8 cellular contexts compared by ENCODE assay signal in genomic region chr16:28873543-28874201, GRCh38. TPM values are rescaled to one million over a fixed set of nuclear protein-coding genes. Genes with fewer than 3 reads are reported as not detected.
DNase-seq lines count a peak whose midpoint lies in the region; ATAC-seq and TF ChIP-seq lines count a peak whose summit lies in the region.

No MANE protein-coding gene starts in this region.

- ATAC-seq in activated B cell treated with CpG ODN at 0.5 μM for 24 hours (ENCODE audit: low read depth) (peak; percentile 92), sciatic nerve (no peak)
- peak; percentile 70 for ATAC-seq in central memory CD8-positive, alpha-beta T cell (replicated peaks; ENCODE audit: extremely low read depth, poor library complexity, severe bottlenecking)

- intact Hi-C loops in activated B cell treated with CpG ODN at 0.5 μM for 24 hours (cut with micrococcal nuclease) = loop anchor here (1.0 kb wide), 1 partner anchor 72 kb away; no protein-coding TSS in a partner anchor
- intact Hi-C loops in sciatic nerve (cut with DNase I) = no loop called here

- DNase-seq in NOMO-1 treated with DMSO at 0.1 percent for 48 hours (lab: John Stamatoyannopoulos, UW; ENCODE audit: unreplicated experiment) (peak; percentile 5), NOMO-1 treated with dmso at 0.1 percent for 144 hours (lab: John Stamatoyannopoulos, UW; ENCODE audit: unreplicated experiment) (no peak), activated B cell treated with CpG ODN at 0.5 μM for 24 hours (peak; percentile 53), nephron progenitor cell (peak; percentile 40), HT-29 (ENCODE audit: low spot score) (no peak), NCI-H1930 (lab: John Stamatoyannopoulos, UW) (no peak), sciatic nerve (ENCODE audit: low spot score) (no peak)
- DNase-seq in central memory CD8-positive, alpha-beta T cell (ENCODE audit: low spot score in 2 of 2) = peak; percentile 50 to 56

- H3K36me3 Mint-ChIP-seq in activated B cell treated with CpG ODN at 0.5 μM for 24 hours (ENCODE audit: low read depth) (peaks cover 48% of the 10 kb centered on the region), nephron progenitor cell (ENCODE audit: low read depth) (peaks cover 33% of the 10 kb centered on the region)
- peaks cover 23% of the 10 kb centered on the region for H3K36me3 Mint-ChIP-seq in central memory CD8-positive, alpha-beta T cell (ENCODE audit: insufficient read depth)

- no peaks in the 10 kb centered on the region for H3K9me3 Mint-ChIP-seq in activated B cell treated with CpG ODN at 0.5 μM for 24 hours
- no peaks in the 10 kb centered on the region for H3K9me3 Mint-ChIP-seq in central memory CD8-positive, alpha-beta T cell
- H3K9me3 Mint-ChIP-seq in nephron progenitor cell = no peaks in the 10 kb centered on the region

- H3K4me1 Mint-ChIP-seq in activated B cell treated with CpG ODN at 0.5 μM for 24 hours (peaks cover 2% of the 10 kb centered on the region), nephron progenitor cell (peaks cover 34% of the 10 kb centered on the region)
- peaks cover 5% of the 10 kb centered on the region for H3K4me1 Mint-ChIP-seq in central memory CD8-positive, alpha-beta T cell

- POLR2A ChIA-PET in activated B cell treated with CpG ODN at 0.5 μM for 24 hours (lab: Charles Lee) = interaction anchor here (0.5 to 2.3 kb wide), 5 partner anchors 10 to 72 kb away, joined by 3 to 7 read pairs (median 4); partner anchors contain the start of genes SH2B1 and TUFM

- H3K27me3 Mint-ChIP-seq in activated B cell treated with CpG ODN at 0.5 μM for 24 hours (no peaks in the 10 kb centered on the region), nephron progenitor cell (ENCODE audit: low read depth, poor library complexity) (peaks cover 7% of the 10 kb centered on the region)
- H3K27me3 Mint-ChIP-seq in central memory CD8-positive, alpha-beta T cell = no peaks in the 10 kb centered on the region

- H3K4me3 Mint-ChIP-seq in activated B cell treated with CpG ODN at 0.5 μM for 24 hours (no peak overlapping the region), nephron progenitor cell (no peak overlapping the region)
- no peak overlapping the region for H3K4me3 Mint-ChIP-seq in central memory CD8-positive, alpha-beta T cell

- CTCF ChIA-PET in activated B cell treated with CpG ODN at 0.5 μM for 24 hours (lab: Charles Lee) = interaction anchor here (1.3 to 5.4 kb wide), 6 partner anchors 11 to 77 kb away, joined by 3 to 60 read pairs (median 4); partner anchors contain the start of genes CD19 and NFATC2IP

- no peak for TF ChIP-seq CTCF in activated B cell treated with CpG ODN at 0.5 μM for 24 hours (IDR thresholded peaks at IDR 0.05)
- peak; percentile 50 for TF ChIP-seq CTCF in nephron progenitor cell (IDR thresholded peaks at IDR 0.05)

- no peak overlapping the region for H3K27ac Mint-ChIP-seq in activated B cell treated with CpG ODN at 0.5 μM for 24 hours
- H3K27ac Mint-ChIP-seq in central memory CD8-positive, alpha-beta T cell (ENCODE audit: low read depth) = no peak overlapping the region
- no peak overlapping the region for H3K27ac Mint-ChIP-seq in nephron progenitor cell

RNA-seq across cellular contexts. Expression of gene ATP2A1, which starts 4.6 kb away (rescaled TPM):
- 0.71 and 1.0 TPM in 2 replicates for total RNA-seq in activated B cell treated with CpG ODN at 0.5 μM for 24 hours
- total RNA-seq in HT-29 (2014; rRNA removed; shearing (Covaris generic)) = 0.83 and 2.6 TPM in 2 replicates
- 0.89 TPM for total RNA-seq in sciatic nerve

RNA-seq across cellular contexts. Expression of gene SH2B1, which starts 10.0 kb away (rescaled TPM):
- total RNA-seq in activated B cell treated with CpG ODN at 0.5 μM for 24 hours = 65.5 and 77.1 TPM in 2 replicates
- total RNA-seq in HT-29 (2014; rRNA removed; shearing (Covaris generic)) = 38.9 and 50.2 TPM in 2 replicates
- total RNA-seq in sciatic nerve = 67.0 TPM

RNA-seq across cellular contexts. Expression of gene TUFM, which starts 27.5 kb away (rescaled TPM):
- 189 and 206 TPM in 2 replicates for total RNA-seq in activated B cell treated with CpG ODN at 0.5 μM for 24 hours
- 376 and 403 TPM in 2 replicates for total RNA-seq in HT-29 (2014; rRNA removed; shearing (Covaris generic))
- 69.4 TPM for total RNA-seq in sciatic nerve

RNA-seq across cellular contexts. Expression of gene ATXN2L, which starts 50.9 kb away (rescaled TPM):
- total RNA-seq in activated B cell treated with CpG ODN at 0.5 μM for 24 hours (285 and 335 TPM in 2 replicates), sciatic nerve (116 TPM)
- 74.1 and 86.9 TPM in 2 replicates for total RNA-seq in HT-29 (2014; rRNA removed; shearing (Covaris generic))

RNA-seq across cellular contexts. Expression of gene RABEP2, which starts 51.4 kb away (rescaled TPM):
- total RNA-seq in activated B cell treated with CpG ODN at 0.5 μM for 24 hours = 93.5 and 110 TPM in 2 replicates
- 47.3 and 59.1 TPM in 2 replicates for total RNA-seq in HT-29 (2014; rRNA removed; shearing (Covaris generic))
- 16.4 TPM for total RNA-seq in sciatic nerve

Comparison
In these comparisons a context has a peak if more than half of its experiments do, and no peak if none do; other contexts are left out.
1. DNase-seq: peak in NOMO-1 treated with DMSO at 0.1 percent for 48 hours (single experiment), activated B cell treated with CpG ODN at 0.5 μM for 24 hours (single experiment), central memory CD8-positive, alpha-beta T cell (2 of 2) and nephron progenitor cell (single experiment); none in NOMO-1 treated with dmso at 0.1 percent for 144 hours (single experiment), HT-29 (single experiment), NCI-H1930 (0 of 2) and sciatic nerve (single experiment).